Comparison of ENCODE assay signal across 28 cellular contexts in the genomic region with DNA sequence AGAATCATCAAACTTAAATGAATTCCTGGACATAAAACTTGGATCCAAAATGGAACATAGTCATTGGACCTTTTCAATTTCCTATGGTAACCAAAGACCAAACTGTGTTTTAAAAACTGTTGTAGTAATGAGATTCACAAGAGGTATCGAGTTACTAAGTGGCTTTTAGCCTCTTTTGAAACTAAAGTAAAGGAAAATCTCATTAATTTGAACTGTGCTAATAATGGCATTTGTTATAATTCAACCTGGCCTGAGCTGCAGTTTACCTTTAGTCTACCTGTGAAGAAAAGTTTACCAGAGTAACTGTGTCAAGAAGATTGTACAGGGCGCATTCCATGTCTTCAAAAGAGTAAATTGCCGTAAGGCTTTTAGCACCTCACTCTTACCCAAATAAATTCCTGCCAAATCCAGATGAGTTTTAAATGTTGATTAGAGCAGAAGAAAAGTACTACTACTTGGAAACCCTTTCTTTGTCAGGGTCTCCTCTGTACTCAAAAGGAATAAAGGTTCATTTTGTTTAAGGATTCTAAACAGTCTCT. TPM values are rescaled to one million over a fixed set of nuclear protein-coding genes. Genes with fewer than 3 reads are reported as not detected.
DNase-seq lines count a peak whose midpoint lies in the region; ATAC-seq, FAIRE-seq and TF ChIP-seq lines count a peak whose summit lies in the region.
"Had no signal": no experiment of that assay in that cellular context is flagged by ENCODE, and none has a peak within 500 bp of the region (broad histone marks: within the 10 kb centered on the region; RNA-seq: fewer than 3 reads in every experiment).

No MANE protein-coding gene starts in this region.

- no peak for TF ChIP-seq RAD21 in SK-N-SH (IDR thresholded peaks at IDR 0.05; ENCODE audit: low read length)

- H2AK5ac ChIP-seq in mesenchymal stem cell (ENCODE audit: low read length, severe bottlenecking): no peak overlapping the region

- H3K9me3 ChIP-seq in SK-N-SH (no peaks in the 10 kb centered on the region), mesenchymal stem cell (ENCODE audit: control insufficient read depth, low read length) (no peaks in the 10 kb centered on the region)
- H3K9me3 ChIP-seq: heart right ventricle, right lobe of liver, tibial artery had no signal

- H3K23ac ChIP-seq in mesenchymal stem cell (ENCODE audit: low read length in 2 of 2): no peak overlapping the region

- DNase-seq in SK-N-SH (no peak), mesenchymal stem cell (no peak), occipital lobe (lab: John Stamatoyannopoulos, UW) (no peak), superior temporal gyrus (ENCODE audit: extremely low spot score) (no peak)
- DNase-seq: activated CD4-positive, alpha-beta T cell treated with anti-CD3 and anti-CD28 coated beads, Interleukin-2, amount 50 U/mL, for 48 hours; activated CD8-positive, alpha-beta memory T cell treated with anti-CD3 and anti-CD28 coated beads, Interleukin-2, amount 50 U/mL, for 48 hours; aorta; CD4-positive, alpha-beta memory T cell; central memory CD4-positive, alpha-beta T cell; heart right ventricle; KBM-7; left cardiac atrium; MG63; naive thymus-derived CD8-positive, alpha-beta T cell; NCI-H1436; NK-92 treated with Interleukin-12 subunit alpha and Interleukin-12 subunit beta, amount 100 ng/mL, for 24 hours; PC-9; posterior cingulate gyrus; right lobe of liver; SHP77 treated with DMSO at 0.1 percent for 48 hours; T-cell; tibial artery had no signal

- no peaks in the 10 kb centered on the region for H3K79me1 ChIP-seq in mesenchymal stem cell (replicated peaks; ENCODE audit: low read length, poor library complexity, severe bottlenecking)

- H4K20me1 ChIP-seq in SK-N-SH (ENCODE audit: insufficient read depth): no peaks in the 10 kb centered on the region

- H3K36me3 ChIP-seq in ACC112 (ENCODE audit: insufficient read depth, low read length) (no peaks in the 10 kb centered on the region), SK-N-SH (replicated peaks in 1 of 2; ENCODE audit: control insufficient read depth in 1 of 2, insufficient read depth in 2 of 2, low read length in 1 of 2) (no peaks in the 10 kb centered on the region), mesenchymal stem cell (ENCODE audit: control insufficient read depth in 1 of 2, insufficient read depth in 2 of 2, low read depth in 1 of 2, low read length in 2 of 2) (no peaks in the 10 kb centered on the region)
- H3K36me3 ChIP-seq: heart right ventricle, MG63, right lobe of liver, tibial artery had no signal

- H2AFZ ChIP-seq in ACC112 (ENCODE audit: low read length, unreplicated experiment) (peak overlapping the region; percentile 51), SK-N-SH (ENCODE audit: low read depth) (peak overlapping the region; percentile 37; the same call in 1 of the 2 replicates), mesenchymal stem cell (ENCODE audit: low read depth, low read length) (no peak overlapping the region)
- H2AFZ ChIP-seq: PC-9 had no signal

- peaks cover 6% of the 10 kb centered on the region for H3K4me1 ChIP-seq in ACC112 (ENCODE audit: control insufficient read depth, insufficient read depth, low read length, unreplicated experiment)
- H3K4me1 ChIP-seq in SK-N-SH (ENCODE audit: control insufficient read depth in 1 of 2, insufficient read depth in 2 of 2, low read depth in 1 of 2, low read length in 1 of 2): no peaks in the 10 kb centered on the region; a peak in 1 of 4 replicates
- H3K4me1 ChIP-seq in mesenchymal stem cell (ENCODE audit: control insufficient read depth, insufficient read depth, low read depth, low read length): peaks cover 2% of the 10 kb centered on the region

- no peaks in the 10 kb centered on the region for H3F3A ChIP-seq in SK-N-SH (replicated peaks; ENCODE audit: insufficient read depth)

- POLR2A ChIA-PET in SK-N-SH (lab: Yijun Ruan, JAX): no interaction called here

- H3K4me3 ChIP-seq in ACC112 (ENCODE audit: low read depth, low read length): no peak overlapping the region
- no peak overlapping the region for H3K4me3 ChIP-seq in SK-N-SH (ENCODE audit: low read depth in 2 of 2, low read length in 1 of 2)
- H3K4me3 ChIP-seq in mesenchymal stem cell (ENCODE audit: insufficient read depth in 1 of 2, low read depth in 1 of 2, low read length in 2 of 2): no peak overlapping the region
- H3K4me3 ChIP-seq: heart right ventricle, MG63, PC-9, right lobe of liver, tibial artery had no signal

- H3K9ac ChIP-seq in SK-N-SH: no peak overlapping the region
- H3K9ac ChIP-seq in mesenchymal stem cell (ENCODE audit: low read length): peak overlapping the region; percentile 11

- H2BK5ac ChIP-seq in mesenchymal stem cell (ENCODE audit: low read depth, low read length, poor library complexity, severe bottlenecking): no peak overlapping the region

- H3K27ac ChIP-seq in ACC112 (ENCODE audit: low read depth, low read length): no peak overlapping the region
- H3K27ac ChIP-seq in SK-N-SH (ENCODE audit: low read depth in 2 of 2, low read length in 1 of 2): no peak overlapping the region
- H3K27ac ChIP-seq in mesenchymal stem cell (ENCODE audit: low read length, poor library complexity, severe bottlenecking): no peak overlapping the region
- H3K27ac ChIP-seq: heart right ventricle, PC-9, right lobe of liver had no signal

- no peak for TF ChIP-seq CTCF in SK-N-SH (IDR thresholded peaks at IDR 0.05)

- no peak overlapping the region for H3K14ac ChIP-seq in mesenchymal stem cell (ENCODE audit: low read length in 2 of 2)

- no peak overlapping the region for H4K91ac ChIP-seq in mesenchymal stem cell (ENCODE audit: low read length)

- no peak for ATAC-seq in GM21390 (IDR thresholded peaks at IDR 0.05; ENCODE audit: unreplicated experiment)
- ATAC-seq: activated T-helper 17 cell treated with anti-CD3 and anti-CD28 coated beads, Interleukin-2, amount 50 U/mL, for 72 hours; heart right ventricle; left cardiac atrium; naive thymus-derived CD8-positive, alpha-beta T cell; right lobe of liver; T-cell had no signal

- no peak overlapping the region for H3K18ac ChIP-seq in mesenchymal stem cell (ENCODE audit: low read depth in 1 of 2, low read length in 2 of 2)

- no peak overlapping the region for H2BK120ac ChIP-seq in mesenchymal stem cell (ENCODE audit: low read depth, low read length)

- no peak overlapping the region for H2BK12ac ChIP-seq in mesenchymal stem cell (ENCODE audit: low read length in 2 of 2)

- H3K27me3 ChIP-seq in ACC112 (ENCODE audit: insufficient read depth, low read length) (no peaks in the 10 kb centered on the region), SK-N-SH (ENCODE audit: insufficient read depth) (no peaks in the 10 kb centered on the region), mesenchymal stem cell (ENCODE audit: control insufficient read depth in 1 of 2, insufficient read depth in 1 of 2, low read length in 2 of 2) (no peaks in the 10 kb centered on the region)
- H3K27me3 ChIP-seq: heart right ventricle, MG63, right lobe of liver, tibial artery had no signal

- no peak overlapping the region for H2BK15ac ChIP-seq in mesenchymal stem cell (ENCODE audit: low read depth, poor library complexity, severe bottlenecking)

- no peak overlapping the region for H3K4ac ChIP-seq in mesenchymal stem cell (ENCODE audit: low read depth in 1 of 2, low read length in 2 of 2)

- no peaks in the 10 kb centered on the region for H3K9me2 ChIP-seq in SK-N-SH

- H3K79me2 ChIP-seq in ACC112 (ENCODE audit: control insufficient read depth, insufficient read depth, low read length, unreplicated experiment) (no peaks in the 10 kb centered on the region), SK-N-SH (ENCODE audit: insufficient read depth) (no peaks in the 10 kb centered on the region)

- CTCF ChIA-PET in SK-N-SH (lab: Yijun Ruan, JAX): interaction anchor here (1.0 to 1.5 kb wide), 2 partner anchors 10 to 306 kb away, joined by 3 to 4 read pairs; no protein-coding TSS in a partner anchor

- no peak for TF ChIP-seq EP300 in SK-N-SH (IDR thresholded peaks at IDR 0.05; ENCODE audit: borderline replicate concordance in 1 of 2, low read depth in 1 of 2, low read length in 1 of 2)

- H4K8ac ChIP-seq in mesenchymal stem cell (ENCODE audit: low read length): no peak overlapping the region

- H3K4me2 ChIP-seq in SK-N-SH (no peak overlapping the region), mesenchymal stem cell (ENCODE audit: low read length, poor library complexity, severe bottlenecking) (no peak overlapping the region)
- H3K4me2 ChIP-seq: PC-9 had no signal

- 86% methylated on average over 3 of the region's 3 CpGs for WGBS in SK-N-SH (ENCODE audit: low lambda C conversion rate)
- WGBS in mesenchymal stem cell: 100% methylated on average over 1 of the region's 3 CpGs

- peak; percentile 41 for FAIRE-seq in G401.6 (lab: Jason Lieb, UNC)
- FAIRE-seq: endothelial cell of umbilical vein, HTR-8/SVneo had no signal

TF ChIP-seq in SK-N-SH, 30 proteins besides CTCF, POLR2A, EP300 and RAD21:
- TF ChIP-seq, protein P1, sequence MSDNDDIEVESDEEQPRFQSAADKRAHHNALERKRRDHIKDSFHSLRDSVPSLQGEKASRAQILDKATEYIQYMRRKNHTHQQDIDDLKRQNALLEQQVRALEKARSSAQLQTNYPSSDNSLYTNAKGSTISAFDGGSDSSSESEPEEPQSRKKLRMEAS (IDR thresholded peaks at IDR 0.05; ENCODE audit: low read depth): no peak
- TF ChIP-seq NRF1 (IDR thresholded peaks at IDR 0.05; ENCODE audit: low read depth, low read length) (no peak), TEAD4 (IDR thresholded peaks at IDR 0.05; ENCODE audit: borderline replicate concordance, insufficient read depth) (no peak), IRF3 (IDR thresholded peaks at IDR 0.05; ENCODE audit: low read depth, low read length) (no peak), RXRA (IDR thresholded peaks at IDR 0.05; ENCODE audit: borderline replicate concordance, low read depth) (no peak), GABPA (IDR thresholded peaks at IDR 0.05; ENCODE audit: low read depth) (no peak)

RNA-seq across cellular contexts. Expression of gene MED13L, which starts 17.0 kb away (rescaled TPM):
- polyA plus RNA-seq in SK-N-SH (2012; rRNA removed): 17.1 and 26.3 TPM in 2 replicates
- polyA plus RNA-seq in SK-N-SH (2012; cell fraction: cytosol; rRNA removed): 18.4 and 19.1 TPM in 2 replicates
- 24.4 and 38.6 TPM in 2 replicates for polyA plus RNA-seq in SK-N-SH (2012; cell fraction: nucleus; rRNA removed)
- 24.7 TPM for polyA plus RNA-seq in mesenchymal stem cell (2013, experiment 1 of 2)
- polyA plus RNA-seq in mesenchymal stem cell (2013, experiment 2 of 2): 25.6 TPM
- total RNA-seq in occipital lobe: 389 TPM
